Comparison of ENCODE assay signal across 29 cellular contexts in the genomic region with DNA sequence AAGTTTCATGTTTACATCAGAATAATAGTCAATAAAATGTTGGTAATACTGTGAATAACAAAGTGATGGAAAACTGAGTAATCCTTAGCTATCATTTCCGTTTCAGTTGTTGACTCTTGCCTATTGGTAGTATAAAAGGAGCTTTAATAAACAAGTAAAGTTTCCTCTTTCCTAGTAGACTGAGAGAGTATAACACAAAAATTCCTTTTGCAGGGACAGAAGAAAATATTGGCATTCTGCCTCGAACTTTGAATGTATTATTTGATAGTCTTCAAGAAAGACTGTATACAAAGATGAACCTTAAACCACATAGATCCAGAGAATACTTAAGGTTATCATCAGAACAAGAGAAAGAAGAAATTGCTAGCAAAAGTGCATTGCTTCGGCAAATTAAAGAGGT. TPM values are rescaled to one million over a fixed set of nuclear protein-coding genes. Genes with fewer than 3 reads are reported as not detected.
DNase-seq lines count a peak whose midpoint lies in the region; ATAC-seq, FAIRE-seq and TF ChIP-seq lines count a peak whose summit lies in the region.
"Had no signal": no experiment of that assay in that cellular context is flagged by ENCODE, and none has a peak within 500 bp of the region (broad histone marks: within the 10 kb centered on the region; RNA-seq: fewer than 3 reads in every experiment).

No MANE protein-coding gene starts in this region.

- CTCF ChIA-PET in A549 (lab: Yijun Ruan, JAX) = no interaction called here
- CTCF ChIA-PET in WTC11 (lab: Charles Lee) = no interaction called here

- POLR2A ChIA-PET in A549 (lab: Yijun Ruan, JAX) = interaction anchor here (0.6 to 1.3 kb wide), 2 partner anchors 9 to 67 kb away, joined by 3 to 5 read pairs; a partner anchor contains a TSS
- POLR2A ChIA-PET in WTC11 (lab: Charles Lee) = no interaction called here

- H3K36me3 ChIP-seq in fibroblast of lung (ENCODE audit: control insufficient read depth, insufficient read depth, low read length) = no peaks in the 10 kb centered on the region
- H3K36me3 ChIP-seq: Peyer's patch had no signal

- TF ChIP-seq RAD21 in A549 (conservative IDR thresholded peaks at IDR 0.05 in 1 of 2, IDR thresholded peaks at IDR 0.05 in 1 of 2) = no peak

- H2AFZ ChIP-seq in fibroblast of lung (ENCODE audit: low read length) = peak overlapping the region; percentile 29

- TF ChIP-seq POLR2A in A549 (IDR thresholded peaks at IDR 0.05; ENCODE audit: low read length) = no peak
- no peak for TF ChIP-seq POLR2A in GM12891 (IDR thresholded peaks at IDR 0.05; ENCODE audit: low read depth, low read length)

- peaks cover 35% of the 10 kb centered on the region for H3K36me3 Mint-ChIP-seq in WTC11
- H3K36me3 Mint-ChIP-seq in nephron progenitor cell (ENCODE audit: low read depth) = peaks cover 65% of the 10 kb centered on the region

- H3K4me3 Mint-ChIP-seq in WTC11 (no peak overlapping the region), nephron progenitor cell (no peak overlapping the region)
- H3K4me3 Mint-ChIP-seq: activated B cell treated with CpG ODN at 0.5 μM for 24 hours; activated T-cell treated with anti-CD3 and anti-CD28 coated beads, Interleukin-2, amount 50 U/mL, for 72 hours; central memory CD8-positive, alpha-beta T cell; IgD-negative memory B cell; neural crest cell had no signal

- H3K4me1 ChIP-seq in A549 = peaks cover 13% of the 10 kb centered on the region; the same call in 2 of the 3 replicates
- no peaks in the 10 kb centered on the region for H3K4me1 ChIP-seq in fibroblast of lung (ENCODE audit: control insufficient read depth, extremely low read depth, insufficient read depth, low read length)
- H3K4me1 ChIP-seq: esophagus squamous epithelium, Peyer's patch had no signal

- H3K9me3 Mint-ChIP-seq in WTC11 = no peaks in the 10 kb centered on the region
- no peaks in the 10 kb centered on the region for H3K9me3 Mint-ChIP-seq in nephron progenitor cell
- H3K9me3 Mint-ChIP-seq: activated B cell treated with CpG ODN at 0.5 μM for 24 hours; activated T-cell treated with anti-CD3 and anti-CD28 coated beads, Interleukin-2, amount 50 U/mL, for 72 hours; central memory CD8-positive, alpha-beta T cell; IgD-negative memory B cell; neural crest cell had no signal

- H4K20me1 ChIP-seq in fibroblast of lung (ENCODE audit: control insufficient read depth, extremely low read depth, insufficient read depth, low read length) = no peaks in the 10 kb centered on the region

- TF ChIP-seq EP300 in A549 (IDR thresholded peaks at IDR 0.05) = no peak

- H3K27me3 Mint-ChIP-seq in WTC11 (ENCODE audit: low read depth) (no peaks in the 10 kb centered on the region), nephron progenitor cell (ENCODE audit: low read depth, poor library complexity) (no peaks in the 10 kb centered on the region)
- H3K27me3 Mint-ChIP-seq: activated B cell treated with CpG ODN at 0.5 μM for 24 hours; central memory CD8-positive, alpha-beta T cell; IgD-negative memory B cell had no signal

- no peak for ATAC-seq in A549
- no peak for ATAC-seq in WTC11
- ATAC-seq: activated T-cell treated with anti-CD3 and anti-CD28 coated beads, Interleukin-2, amount 50 U/mL, for 72 hours; right cardiac atrium had no signal

- TF ChIP-seq CTCF in A549 (IDR thresholded peaks at IDR 0.05) (no peak), WTC11 (IDR thresholded peaks at IDR 0.05) (no peak), fibroblast of lung (conservative IDR thresholded peaks at IDR 0.05 in 1 of 2, IDR thresholded peaks at IDR 0.05 in 1 of 2; ENCODE audit: low read depth in 1 of 2, low read length in 2 of 2) (no peak), nephron progenitor cell (IDR thresholded peaks at IDR 0.05) (no peak)

- H3K79me2 ChIP-seq in fibroblast of lung (ENCODE audit: control insufficient read depth, insufficient read depth, low read length) = peaks cover 51% of the 10 kb centered on the region

- H3K9ac ChIP-seq in fibroblast of lung (ENCODE audit: insufficient read depth, low read length) = no peak overlapping the region
- H3K9ac ChIP-seq: BLaER1 had no signal

- peak; percentile 18 for FAIRE-seq in A549 (lab: Jason Lieb, UNC)
- FAIRE-seq in GM12891 (lab: Jason Lieb, UNC) = peak; percentile 62

- DNase-seq in A549 (ENCODE audit: low read depth in 1 of 2, low spot score in 1 of 2) = no peak
- no peak for DNase-seq in GM12891 (ENCODE audit: insufficient read length, low spot score)
- DNase-seq in WTC11 (ENCODE audit: low spot score) = no peak
- peak; percentile 6 to 55 for DNase-seq in fibroblast of lung (ENCODE audit: low read depth in 2 of 2)
- DNase-seq in nephron progenitor cell = no peak
- no peak for DNase-seq in activated CD4-positive, CD25-positive, alpha-beta regulatory T cell (lab: John Stamatoyannopoulos, UW)
- DNase-seq in SHP77 treated with DMSO at 0.1 percent for 48 hours (lab: John Stamatoyannopoulos, UW) = no peak
- DNase-seq: activated B cell treated with CpG ODN at 0.5 μM for 24 hours; activated CD4-positive, alpha-beta T cell treated with anti-CD3 and anti-CD28 coated beads, Interleukin-2, amount 50 U/mL, for 48 hours; activated naive CD4-positive, alpha-beta T cell treated with Interleukin-2 at 50 U/mL for 16 hours; activated T-cell treated with anti-CD3 and anti-CD28 coated beads, Interleukin-2, amount 50 U/mL, for 72 hours; dermis blood vessel endothelial cell; esophagus squamous epithelium; hypothalamus; mesenchymal stem cell; NCI-H1048; NCI-H2107; NCI-H345; NCI-H69; Peyer's patch; posterior cingulate gyrus; right cardiac atrium; SHP77; stimulated activated CD4-positive, alpha-beta T cell treated with anti-CD3 and anti-CD28 coated beads, Interleukin-1b, Interleukin-23, amount 100 ng/mL, for 48 hours; stimulated activated naive CD4-positive, alpha-beta T cell treated with Interleukin-2 at 50 U/mL for 16 hours had no signal

- H3K4me3 ChIP-seq in A549 (no peak overlapping the region), fibroblast of lung (replicated peaks in 1 of 4; ENCODE audit: control extremely low read depth in 1 of 4, insufficient read depth in 1 of 4, low read depth in 3 of 4, low read length in 4 of 4) (peak overlapping the region in 1 of 4 experiments; percentile 28)
- H3K4me3 ChIP-seq: BLaER1, esophagus squamous epithelium, Peyer's patch had no signal

- 0 out of 2 replicates have a peak overlapping the region, but pooled peaks have one; percentile 17 for H3K27ac Mint-ChIP-seq in WTC11
- no peak overlapping the region for H3K27ac Mint-ChIP-seq in nephron progenitor cell
- H3K27ac Mint-ChIP-seq: activated B cell treated with CpG ODN at 0.5 μM for 24 hours; activated T-cell treated with anti-CD3 and anti-CD28 coated beads, Interleukin-2, amount 50 U/mL, for 72 hours; IgD-negative memory B cell had no signal

- H3K4me2 ChIP-seq in A549 (peak overlapping the region; percentile 29; the same call in 1 of the 3 replicates), fibroblast of lung (ENCODE audit: extremely low read depth, insufficient read depth, low read length) (peak overlapping the region; percentile 40)
- H3K4me2 ChIP-seq: BLaER1 had no signal

- H3K9me3 ChIP-seq in A549 (no peaks in the 10 kb centered on the region), fibroblast of lung (ENCODE audit: control insufficient read depth, insufficient read depth, low read depth, low read length) (no peaks in the 10 kb centered on the region)
- H3K9me3 ChIP-seq: BLaER1, esophagus squamous epithelium, Peyer's patch had no signal

- H3K4me1 Mint-ChIP-seq in WTC11 = peaks cover 7% of the 10 kb centered on the region; the same call in 1 of the 2 replicates
- no peaks in the 10 kb centered on the region for H3K4me1 Mint-ChIP-seq in nephron progenitor cell

- H3K27me3 ChIP-seq in fibroblast of lung (ENCODE audit: control insufficient read depth, insufficient read depth, low read length) = no peaks in the 10 kb centered on the region
- H3K27me3 ChIP-seq: BLaER1, esophagus squamous epithelium, Peyer's patch had no signal

- H3K27ac ChIP-seq in A549 (no peak overlapping the region; a peak in 1 of 6 replicates), fibroblast of lung (ENCODE audit: insufficient read depth, low read length) (no peak overlapping the region)
- H3K27ac ChIP-seq: BLaER1, esophagus squamous epithelium, Peyer's patch had no signal

- 68% methylated on average over 3 of the region's 3 CpGs for WGBS in A549 (ENCODE audit: missing lambda C conversion rate)

TF ChIP-seq in A549, 52 proteins besides CTCF, POLR2A, EP300 and RAD21 (continues in another document):
- TF ChIP-seq HOXA7 (CRISPR knock-in tag; IDR thresholded peaks at IDR 0.05) (no peak), FOSL2 (IDR thresholded peaks at IDR 0.05) (no peak), FOSL2 (CRISPR knock-in tag; IDR thresholded peaks at IDR 0.05) (no peak), HDAC2 (IDR thresholded peaks at IDR 0.05) (no peak), ZFP36 (IDR thresholded peaks at IDR 0.05; ENCODE audit: borderline replicate concordance, partially characterized antibody) (no peak), ZSCAN20 (CRISPR knock-in tag; IDR thresholded peaks at IDR 0.05) (no peak)

TF ChIP-seq in GM12891, 5 proteins besides CTCF, POLR2A, EP300 and RAD21:
- TF ChIP-seq POLR2AphosphoS5 (IDR thresholded peaks at IDR 0.05; ENCODE audit: low read depth, low read length) (no peak), SPI1 (IDR thresholded peaks at IDR 0.05; ENCODE audit: low read depth, low read length) (no peak), PAX5 (IDR thresholded peaks at IDR 0.05; ENCODE audit: insufficient read depth, low read length, severe bottlenecking) (no peak)

TF ChIP-seq in WTC11, 78 proteins besides CTCF, POLR2A, EP300 and RAD21 (continues in another document):
- TF ChIP-seq ZNF423 (CRISPR knock-in tag; IDR thresholded peaks at IDR 0.05) (no peak), ZNF263 (CRISPR knock-in tag; IDR thresholded peaks at IDR 0.05; ENCODE audit: low read depth) (no peak)

RNA-seq across cellular contexts. Expression of a gene that starts 9.4 kb away (rescaled TPM):
- polyA plus RNA-seq in A549 (2011; rRNA removed) = 14.2 and 14.8 TPM in 2 replicates
- polyA plus RNA-seq in A549 (2012; cell fraction: cytosol; rRNA removed) = 2.0 and 2.3 TPM in 2 replicates
- 1.9 and 2.6 TPM in 2 replicates for polyA plus RNA-seq in A549 (2012; cell fraction: nucleus; rRNA removed)
- polyA plus RNA-seq in A549 (2017; fragmentation: RNase III; extraction: RNeasy Plus Mini Kit Qiagen cat#74134 plus additional on column Dnase treatment) = 12.3 to 14.4 TPM (median 12.6 TPM) in 3 replicates
- polyA minus RNA-seq in A549 (2011; rRNA and poly(A)+ RNA removed) = 4.1 and 4.8 TPM in 2 replicates
- 7.4 TPM for polyA plus RNA-seq in GM12891 (2012; ENCODE audit: low read depth, missing spikeins)
- 56.9 to 70.2 TPM (median 57.3 TPM) in 3 replicates for total RNA-seq in WTC11 (2021)
- 6.7 and 9.2 TPM in 2 replicates for total RNA-seq in fibroblast of lung
- 5.6 and 13.7 TPM in 2 replicates for polyA plus RNA-seq in fibroblast of lung
- 4.2 and 10.8 TPM in 2 replicates for polyA plus RNA-seq in fibroblast of lung (2012)
- 0.16 and 1.2 TPM in 2 replicates for polyA minus RNA-seq in fibroblast of lung (ENCODE audit: low replicate concordance)

Comparison
In these comparisons a context has a peak if more than half of its experiments do, and no peak if none do; other contexts are left out.
1. DNase-seq: peak in fibroblast of lung (2 of 2); none in A549 (0 of 2), GM12891 (single experiment), WTC11 (single experiment), nephron progenitor cell (single experiment), activated CD4-positive, CD25-positive, alpha-beta regulatory T cell (0 of 4) and SHP77 treated with DMSO at 0.1 percent for 48 hours (single experiment).